In genomic region chr21:39489380-39489924, GRCh38 we compare ENCODE assay signal across 19 cellular contexts.
"Had no signal": no experiment of that assay in that cellular context is flagged by ENCODE, and none has a peak within 500 bp of the region (broad histone marks: within the 10 kb centered on the region; RNA-seq: fewer than 3 reads in every experiment).

No MANE protein-coding gene starts in this region.

- H3K36me3 ChIP-seq: gastroesophageal sphincter, neural progenitor cell, pancreas, stomach, thyroid gland had no signal

- H3K4me1 Mint-ChIP-seq: brain, neural progenitor cell had no signal

- H3K36me3 Mint-ChIP-seq: neural progenitor cell had no signal

- H3K4me2 ChIP-seq: neural progenitor cell had no signal

- H3K9ac ChIP-seq: neural progenitor cell had no signal

- H3K4me1 ChIP-seq: neural progenitor cell, pancreas, stomach, thyroid gland had no signal

- H3K4me3 ChIP-seq: gastroesophageal sphincter, neural progenitor cell, pancreas, skin epidermis, stomach, thyroid gland had no signal

- H3K27ac ChIP-seq: epithelial cell of prostate, gastroesophageal sphincter, neural progenitor cell, pancreas, skin epidermis, stomach, thyroid gland had no signal

- H3K27ac Mint-ChIP-seq: activated naive CD8-positive, alpha-beta T cell; brain; dendritic cell treated with granulocyte-macrophage colony-stimulating factor and Interleukin-4, amounts not matched to agents 40 ng/mL and 50 ng/mL, for 4 days; effector memory CD8-positive, alpha-beta T cell; neural progenitor cell had no signal

- FAIRE-seq: keratinocyte, pancreas, urothelium cell line had no signal

- H2AFZ ChIP-seq: neural progenitor cell had no signal

- H3K4me3 Mint-ChIP-seq: activated naive CD8-positive, alpha-beta T cell; activated T-cell treated with anti-CD3 and anti-CD28 coated beads, Interleukin-2, amount 50 U/mL, for 4 hours; brain; dendritic cell treated with granulocyte-macrophage colony-stimulating factor and Interleukin-4, amounts not matched to agents 40 ng/mL and 50 ng/mL, for 4 days; effector memory CD8-positive, alpha-beta T cell; neural progenitor cell had no signal

- DNase-seq: activated CD4-positive, alpha-beta T cell treated with anti-CD3 and anti-CD28 coated beads for 1 hour; activated CD4-positive, alpha-beta T cell treated with anti-CD3 and anti-CD28 coated beads, Interleukin-2, amount 50 U/mL, for 48 hours; activated effector memory CD4-positive, alpha-beta T cell treated with anti-CD3 and anti-CD28 coated beads, Interleukin-2, amount 50 U/mL, for 16 hours; activated T-cell treated with anti-CD3 and anti-CD28 coated beads, Interleukin-2, amount 50 U/mL, for 4 hours; amygdala; effector memory CD8-positive, alpha-beta T cell; pancreas; stimulated activated CD4-positive, alpha-beta T cell treated with anti-CD3 and anti-CD28 coated beads, Interleukin-4, amount 100 ng/mL, for 4 hours; stomach; thyroid gland had no signal

- H3K27me3 Mint-ChIP-seq: activated naive CD8-positive, alpha-beta T cell; dendritic cell treated with granulocyte-macrophage colony-stimulating factor and Interleukin-4, amounts not matched to agents 40 ng/mL and 50 ng/mL, for 4 days had no signal

- H3K27me3 ChIP-seq: gastroesophageal sphincter, neural progenitor cell, pancreas, stomach, thyroid gland had no signal

- H3K9me3 ChIP-seq: gastroesophageal sphincter, pancreas, stomach, thyroid gland had no signal
